Comparison of ENCODE assay signal across 11 cellular contexts in the genomic region with DNA sequence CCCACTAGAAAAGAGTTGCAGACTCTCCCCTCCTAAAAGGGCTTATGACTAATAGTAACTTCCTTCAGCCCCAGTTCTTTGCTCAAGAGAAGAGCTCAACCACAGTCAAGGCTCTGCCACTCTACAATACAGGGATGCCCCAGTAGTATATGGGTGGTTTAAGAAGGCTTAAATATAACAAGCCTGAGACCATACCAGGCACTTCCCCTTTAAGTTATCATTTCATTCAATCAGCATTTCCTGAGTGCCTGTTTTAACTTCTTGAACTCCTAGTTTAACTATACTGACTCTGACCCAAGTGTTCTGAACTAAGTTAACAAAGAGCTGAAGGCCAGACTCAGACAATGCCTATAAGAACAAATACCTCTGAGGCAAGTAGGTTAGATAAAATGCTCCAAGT. TPM values are rescaled to one million over a fixed set of nuclear protein-coding genes. Genes with fewer than 3 reads are reported as not detected.
A peak's percentile ranks its signal among the peaks of the same experiment; 100 is the strongest.
DNase-seq lines count a peak whose midpoint lies in the region; ATAC-seq and TF ChIP-seq lines count a peak whose summit lies in the region.
"Had no signal": no experiment of that assay in that cellular context is flagged by ENCODE, and none has a peak within 500 bp of the region (broad histone marks: within the 10 kb centered on the region; RNA-seq: fewer than 3 reads in every experiment).

No MANE protein-coding gene starts in this region.

- H3K27me3 ChIP-seq in upper lobe of right lung: no peaks in the 10 kb centered on the region
- H3K27me3 ChIP-seq: esophagus muscularis mucosa had no signal

- H3K4me3 Mint-ChIP-seq in T-helper 17 cell: peak overlapping the region; percentile 65

- no peaks in the 10 kb centered on the region for H3K36me3 Mint-ChIP-seq in T-helper 17 cell (ENCODE audit: low read depth)

- TF ChIP-seq CTCF in upper lobe of right lung (IDR thresholded peaks at IDR 0.05): no peak

- no peak overlapping the region for H3K4me3 ChIP-seq in upper lobe of right lung
- H3K4me3 ChIP-seq: esophagus muscularis mucosa, lung had no signal

- DNase-seq in stimulated activated CD4-positive, alpha-beta T cell treated with anti-CD3 and anti-CD28 coated beads, Interleukin-4, amount 100 ng/mL, for 24 hours: peak; percentile 19
- no peak for DNase-seq in stimulated activated CD4-positive, alpha-beta T cell treated with anti-CD3 and anti-CD28 coated beads, Interleukin-4, amount 100 ng/mL, for 1 hour
- DNase-seq in T-helper 17 cell: peak in 1 of 3 donors; percentile 13
- DNase-seq in dermis blood vessel endothelial cell: peak; percentile 32
- no peak for DNase-seq in upper lobe of right lung
- DNase-seq in G401 (ENCODE audit: low spot score): no peak
- DNase-seq in posterior cingulate gyrus: no peak
- DNase-seq in HK-2 (ENCODE audit: unreplicated experiment): no peak

- H3K4me1 Mint-ChIP-seq in T-helper 17 cell: peaks cover 40% of the 10 kb centered on the region

- intact Hi-C loops in upper lobe of right lung (cut with DNase I) (no loop called here), posterior cingulate gyrus (cut with DNase I) (no loop called here)

- H3K9me3 ChIP-seq in T-helper 17 cell (ENCODE audit: control insufficient read depth, low read length, poor library complexity, severe bottlenecking) (no peaks in the 10 kb centered on the region), upper lobe of right lung (no peaks in the 10 kb centered on the region)
- H3K9me3 ChIP-seq: esophagus muscularis mucosa had no signal

- H3K36me3 ChIP-seq in upper lobe of right lung: peaks cover 50% of the 10 kb centered on the region

- H3K27me3 Mint-ChIP-seq in T-helper 17 cell: no peaks in the 10 kb centered on the region

- in situ Hi-C loops in G401 (cut with HindIII; ENCODE audit: low sequenced_read_pairs): no loop called here

- peak; percentile 93 for ATAC-seq in T-helper 17 cell
- ATAC-seq in upper lobe of right lung: peak; percentile 43

- H3K27ac Mint-ChIP-seq in T-helper 17 cell: peak overlapping the region; percentile 95

- H3K27ac ChIP-seq in upper lobe of right lung: peak overlapping the region; percentile 31
- H3K27ac ChIP-seq: esophagus muscularis mucosa, KMS-11 had no signal

- no peaks in the 10 kb centered on the region for H3K4me1 ChIP-seq in upper lobe of right lung

RNA-seq across cellular contexts. Expression of gene PRPF38A, which starts 19.8 kb away (rescaled TPM):
- 10 to 100 TPM; 62.1 to 64.6 TPM for total RNA-seq in T-helper 17 cell
- total RNA-seq in dermis blood vessel endothelial cell: 15.1 and 23.0 TPM in 2 replicates
- total RNA-seq in upper lobe of right lung: 38.2 TPM
- 22.8 and 34.3 TPM in 2 replicates for total RNA-seq in G401 (2014; rRNA removed; shearing (Covaris generic))

RNA-seq across cellular contexts. Expression of gene ORC1, which starts 20.0 kb away (rescaled TPM):
- 1 to 10 TPM; 1.2 to 2.0 TPM for total RNA-seq in T-helper 17 cell
- total RNA-seq in dermis blood vessel endothelial cell: 2.9 and 11.2 TPM in 2 replicates
- 0.43 TPM for total RNA-seq in upper lobe of right lung
- total RNA-seq in G401 (2014; rRNA removed; shearing (Covaris generic)): 23.9 and 37.5 TPM in 2 replicates

RNA-seq across cellular contexts. Expression of gene CC2D1B, which starts 58.2 kb away (rescaled TPM):
- total RNA-seq in T-helper 17 cell (10 to 100 TPM; 41.8 to 62.6 TPM), dermis blood vessel endothelial cell (28.5 and 37.3 TPM in 2 replicates), upper lobe of right lung (52.5 TPM)
- total RNA-seq in G401 (2014; rRNA removed; shearing (Covaris generic)): 25.9 and 37.3 TPM in 2 replicates

Comparison
In these comparisons a context has a peak if more than half of its experiments do, and no peak if none do; other contexts are left out.
1. DNase-seq: peak in stimulated activated CD4-positive, alpha-beta T cell treated with anti-CD3 and anti-CD28 coated beads, Interleukin-4, amount 100 ng/mL, for 24 hours (single experiment) and dermis blood vessel endothelial cell (single experiment); none in stimulated activated CD4-positive, alpha-beta T cell treated with anti-CD3 and anti-CD28 coated beads, Interleukin-4, amount 100 ng/mL, for 1 hour (single experiment), upper lobe of right lung (single experiment), G401 (single experiment), posterior cingulate gyrus (0 of 10) and HK-2 (single experiment).